ENCODE assay signal across 1 cellular context in the genomic region with DNA sequence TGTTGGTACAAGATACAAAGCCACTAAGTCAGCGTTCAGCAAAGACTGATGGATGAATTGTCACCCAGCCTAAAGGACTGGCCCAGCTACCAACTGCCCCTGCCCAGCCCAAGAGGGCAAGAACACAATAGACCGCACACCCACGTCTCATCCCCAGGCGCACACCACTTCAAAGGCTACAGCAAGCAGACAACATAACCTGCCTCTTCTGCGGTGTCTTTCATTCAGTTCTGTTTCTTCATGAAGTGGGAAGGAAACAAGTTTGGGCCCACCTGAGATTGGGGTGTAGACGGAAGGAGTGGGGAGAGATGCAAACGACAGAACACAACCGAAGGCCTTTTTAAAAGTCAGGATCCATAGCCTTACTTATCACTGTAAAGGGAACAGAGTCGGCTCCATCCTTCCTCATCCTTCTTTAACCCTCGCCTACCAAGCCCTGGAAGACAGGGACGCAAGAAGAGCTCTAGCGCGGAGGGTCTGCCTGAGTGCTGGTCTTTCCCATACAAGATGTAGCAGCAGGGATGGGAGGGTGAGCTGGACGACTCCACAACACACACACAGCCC.
TF ChIP-seq lines count a peak whose summit lies in the region.

No MANE protein-coding gene starts in this region.

TF ChIP-seq in GM12878, 131 proteins besides CTCF, POLR2A, EP300 and RAD21 (continued from another document):
- TF ChIP-seq, protein P1, sequence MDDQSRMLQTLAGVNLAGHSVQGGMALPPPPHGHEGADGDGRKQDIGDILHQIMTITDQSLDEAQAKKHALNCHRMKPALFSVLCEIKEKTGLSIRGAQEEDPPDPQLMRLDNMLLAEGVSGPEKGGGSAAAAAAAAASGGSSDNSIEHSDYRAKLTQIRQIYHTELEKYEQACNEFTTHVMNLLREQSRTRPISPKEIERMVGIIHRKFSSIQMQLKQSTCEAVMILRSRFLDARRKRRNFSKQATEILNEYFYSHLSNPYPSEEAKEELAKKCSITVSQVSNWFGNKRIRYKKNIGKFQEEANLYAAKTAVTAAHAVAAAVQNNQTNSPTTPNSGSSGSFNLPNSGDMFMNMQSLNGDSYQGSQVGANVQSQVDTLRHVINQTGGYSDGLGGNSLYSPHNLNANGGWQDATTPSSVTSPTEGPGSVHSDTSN (IDR thresholded peaks at IDR 0.05; ENCODE audit: insufficient replicate concordance, low read depth, low read length) = no peak
- TF ChIP-seq JUND (IDR thresholded peaks at IDR 0.05; ENCODE audit: low read depth, low read length) (no peak), IKZF1 (conservative IDR thresholded peaks at IDR 0.05) (no peak), HDAC6 (IDR thresholded peaks at IDR 0.05; ENCODE audit: unreplicated experiment) (no peak), NR2F1 (conservative IDR thresholded peaks at IDR 0.05) (no peak; the same call in 1 of the 2 replicates), YBX1 (IDR thresholded peaks at IDR 0.05) (no peak), NFXL1 (IDR thresholded peaks at IDR 0.05; ENCODE audit: borderline replicate concordance) (no peak), ZNF207 (IDR thresholded peaks at IDR 0.05; ENCODE audit: borderline replicate concordance) (no peak), NBN (IDR thresholded peaks at IDR 0.05) (0 out of 2 replicates have a peak, but pooled peaks have one; percentile 25), YY1 (IDR thresholded peaks at IDR 0.05; ENCODE audit: low read depth, low read length) (no peak), EGR1 (IDR thresholded peaks at IDR 0.05; ENCODE audit: borderline replicate concordance in 1 of 2, low read depth in 2 of 2, low read length in 2 of 2) (0 out of 3 replicates have a peak, but pooled peaks of 1 of the 2 experiments have one; percentile 34), ESRRA (IDR thresholded peaks at IDR 0.05; ENCODE audit: low read length) (no peak)
- TF ChIP-seq, protein P2, sequence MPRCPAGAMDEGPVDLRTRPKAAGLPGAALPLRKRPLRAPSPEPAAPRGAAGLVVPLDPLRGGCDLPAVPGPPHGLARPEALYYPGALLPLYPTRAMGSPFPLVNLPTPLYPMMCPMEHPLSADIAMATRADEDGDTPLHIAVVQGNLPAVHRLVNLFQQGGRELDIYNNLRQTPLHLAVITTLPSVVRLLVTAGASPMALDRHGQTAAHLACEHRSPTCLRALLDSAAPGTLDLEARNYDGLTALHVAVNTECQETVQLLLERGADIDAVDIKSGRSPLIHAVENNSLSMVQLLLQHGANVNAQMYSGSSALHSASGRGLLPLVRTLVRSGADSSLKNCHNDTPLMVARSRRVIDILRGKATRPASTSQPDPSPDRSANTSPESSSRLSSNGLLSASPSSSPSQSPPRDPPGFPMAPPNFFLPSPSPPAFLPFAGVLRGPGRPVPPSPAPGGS (IDR thresholded peaks at IDR 0.05; ENCODE audit: borderline replicate concordance, insufficient read depth, low read depth, low read length, poor library complexity, severe bottlenecking) = no peak
- TF ChIP-seq, protein P3, sequence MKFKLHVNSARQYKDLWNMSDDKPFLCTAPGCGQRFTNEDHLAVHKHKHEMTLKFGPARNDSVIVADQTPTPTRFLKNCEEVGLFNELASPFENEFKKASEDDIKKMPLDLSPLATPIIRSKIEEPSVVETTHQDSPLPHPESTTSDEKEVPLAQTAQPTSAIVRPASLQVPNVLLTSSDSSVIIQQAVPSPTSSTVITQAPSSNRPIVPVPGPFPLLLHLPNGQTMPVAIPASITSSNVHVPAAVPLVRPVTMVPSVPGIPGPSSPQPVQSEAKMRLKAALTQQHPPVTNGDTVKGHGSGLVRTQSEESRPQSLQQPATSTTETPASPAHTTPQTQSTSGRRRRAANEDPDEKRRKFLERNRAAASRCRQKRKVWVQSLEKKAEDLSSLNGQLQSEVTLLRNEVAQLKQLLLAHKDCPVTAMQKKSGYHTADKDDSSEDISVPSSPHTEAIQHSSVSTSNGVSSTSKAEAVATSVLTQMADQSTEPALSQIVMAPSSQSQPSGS (IDR thresholded peaks at IDR 0.05; ENCODE audit: low read length) = no peak
- TF ChIP-seq, protein P4, sequence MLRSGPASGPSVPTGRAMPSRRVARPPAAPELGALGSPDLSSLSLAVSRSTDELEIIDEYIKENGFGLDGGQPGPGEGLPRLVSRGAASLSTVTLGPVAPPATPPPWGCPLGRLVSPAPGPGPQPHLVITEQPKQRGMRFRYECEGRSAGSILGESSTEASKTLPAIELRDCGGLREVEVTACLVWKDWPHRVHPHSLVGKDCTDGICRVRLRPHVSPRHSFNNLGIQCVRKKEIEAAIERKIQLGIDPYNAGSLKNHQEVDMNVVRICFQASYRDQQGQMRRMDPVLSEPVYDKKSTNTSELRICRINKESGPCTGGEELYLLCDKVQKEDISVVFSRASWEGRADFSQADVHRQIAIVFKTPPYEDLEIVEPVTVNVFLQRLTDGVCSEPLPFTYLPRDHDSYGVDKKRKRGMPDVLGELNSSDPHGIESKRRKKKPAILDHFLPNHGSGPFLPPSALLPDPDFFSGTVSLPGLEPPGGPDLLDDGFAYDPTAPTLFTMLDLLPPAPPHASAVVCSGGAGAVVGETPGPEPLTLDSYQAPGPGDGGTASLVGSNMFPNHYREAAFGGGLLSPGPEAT (IDR thresholded peaks at IDR 0.05; ENCODE audit: low read depth) = no peak
- TF ChIP-seq, protein P5, sequence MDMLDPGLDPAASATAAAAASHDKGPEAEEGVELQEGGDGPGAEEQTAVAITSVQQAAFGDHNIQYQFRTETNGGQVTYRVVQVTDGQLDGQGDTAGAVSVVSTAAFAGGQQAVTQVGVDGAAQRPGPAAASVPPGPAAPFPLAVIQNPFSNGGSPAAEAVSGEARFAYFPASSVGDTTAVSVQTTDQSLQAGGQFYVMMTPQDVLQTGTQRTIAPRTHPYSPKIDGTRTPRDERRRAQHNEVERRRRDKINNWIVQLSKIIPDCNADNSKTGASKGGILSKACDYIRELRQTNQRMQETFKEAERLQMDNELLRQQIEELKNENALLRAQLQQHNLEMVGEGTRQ (IDR thresholded peaks at IDR 0.05; ENCODE audit: borderline replicate concordance, low read depth, low read length) = no peak
